In the genomic region with DNA sequence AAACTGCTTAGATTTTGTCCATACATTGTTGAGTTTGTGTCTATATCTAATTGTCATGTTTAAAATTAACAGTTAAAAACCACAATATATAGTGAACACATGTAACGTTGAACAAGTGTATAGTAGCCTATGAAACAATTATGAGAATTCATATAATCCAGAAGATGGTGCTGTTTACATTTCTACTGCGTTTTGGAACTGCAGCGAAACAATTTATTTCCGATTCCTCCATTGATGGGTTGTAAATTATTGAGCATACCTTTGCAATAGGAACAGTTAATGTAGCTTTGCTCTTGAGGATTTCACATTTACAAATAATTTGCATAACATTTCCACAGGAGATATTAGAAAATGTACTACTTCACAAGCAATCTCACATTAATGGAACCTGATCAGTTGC, we compare ENCODE assay signal across 17 cellular contexts.
DNase-seq lines count a peak whose midpoint lies in the region; ATAC-seq and TF ChIP-seq lines count a peak whose summit lies in the region.
"Had no signal": no experiment of that assay in that cellular context is flagged by ENCODE, and none has a peak within 500 bp of the region (broad histone marks: within the 10 kb centered on the region; RNA-seq: fewer than 3 reads in every experiment).

No MANE protein-coding gene starts in this region.

- H3K4me1 Mint-ChIP-seq in MCF 10A (ENCODE audit: insufficient read depth, unreplicated experiment), result no peaks in the 10 kb centered on the region

- CTCF ChIA-PET in MCF 10A (lab: Yijun Ruan, JAX), result interaction anchor here (0.6 to 0.7 kb wide), 3 partner anchors 17 to 1998 kb away, joined by 3 read pairs; no protein-coding TSS in a partner anchor

- no peak overlapping the region for H3K27ac ChIP-seq in breast epithelium
- H3K27ac ChIP-seq in VCaP, result no peak overlapping the region
- H3K27ac ChIP-seq: cardiac muscle cell, SJCRH30, uterus had no signal

- no peaks in the 10 kb centered on the region for H3K36me3 Mint-ChIP-seq in MCF 10A (ENCODE audit: insufficient read depth, unreplicated experiment)

- no TSS peak for BruUV-seq in MCF 10A (replicated peaks; lab: Mats Ljungman, UMichigan)

- POLR2A ChIA-PET in MCF 10A (lab: Yijun Ruan, JAX), result no interaction called here

- H3K27me3 ChIP-seq in breast epithelium, result no peaks in the 10 kb centered on the region
- H3K27me3 ChIP-seq: cardiac muscle cell, SJCRH30, uterus had no signal

- TF ChIP-seq CTCF in MCF 10A (IDR thresholded peaks at IDR 0.05; ENCODE audit: unreplicated experiment), result peak; percentile 38
- no peak for TF ChIP-seq CTCF in breast epithelium (IDR thresholded peaks at IDR 0.05)
- TF ChIP-seq CTCF in VCaP (conservative IDR thresholded peaks at IDR 0.05), result peak; percentile 76
- peak; percentile 24 for TF ChIP-seq CTCF in retinal pigment epithelial cell (conservative IDR thresholded peaks at IDR 0.05; ENCODE audit: low read depth, low read length)

- DNase-seq in MCF 10A (ENCODE audit: unreplicated experiment) (peak; percentile 2), breast epithelium (ENCODE audit: low spot score in 2 of 2) (no peak), NCI-H460 (ENCODE audit: extremely low read depth, low read depth) (peak; percentile 24), retinal pigment epithelial cell (ENCODE audit: low read depth) (no peak), NK-92 (lab: John Stamatoyannopoulos, UW; ENCODE audit: unreplicated experiment) (no peak), DMS153 (lab: John Stamatoyannopoulos, UW) (no peak)
- DNase-seq: activated naive CD4-positive, alpha-beta T cell treated with anti-CD3 and anti-CD28 coated beads for 36 hours; AML-193; DND-41; kidney glomerular epithelial cell; NCI-H2171; SJCRH30; uterus had no signal

- no peaks in the 10 kb centered on the region for H3K36me3 ChIP-seq in breast epithelium
- H3K36me3 ChIP-seq: cardiac muscle cell, SJCRH30, uterus had no signal

- intact Hi-C loops in MCF 10A (cut with micrococcal nuclease) (loop anchor here (1.0 kb wide), 1 partner anchor 409 kb away; no protein-coding TSS in a partner anchor), breast epithelium (cut with DNase I; ENCODE audit: low total_unique reads) (no loop called here)

- no peaks in the 10 kb centered on the region for H3K27me3 Mint-ChIP-seq in MCF 10A (ENCODE audit: insufficient read depth, unreplicated experiment)

- no peak for ATAC-seq in HG02885 (IDR thresholded peaks at IDR 0.05; ENCODE audit: poor library complexity, unreplicated experiment)
- ATAC-seq: K562 had no signal

- H3K4me1 ChIP-seq in breast epithelium, result no peaks in the 10 kb centered on the region
- H3K4me1 ChIP-seq: SJCRH30, uterus had no signal

- H3K9me3 Mint-ChIP-seq in MCF 10A (ENCODE audit: unreplicated experiment), result no peaks in the 10 kb centered on the region

- H3K4me3 Mint-ChIP-seq in MCF 10A (ENCODE audit: unreplicated experiment), result no peak overlapping the region
- H3K4me3 Mint-ChIP-seq: activated naive CD4-positive, alpha-beta T cell treated with anti-CD3 and anti-CD28 coated beads for 36 hours had no signal

- no peak overlapping the region for H3K27ac Mint-ChIP-seq in MCF 10A (ENCODE audit: low read depth, unreplicated experiment)
- H3K27ac Mint-ChIP-seq: activated naive CD4-positive, alpha-beta T cell treated with anti-CD3 and anti-CD28 coated beads for 36 hours had no signal

- H3K4me3 ChIP-seq in breast epithelium (no peak overlapping the region), retinal pigment epithelial cell (ENCODE audit: low read length) (no peak overlapping the region)
- H3K4me3 ChIP-seq: cardiac muscle cell, K562, SJCRH30, uterus had no signal

- no peaks in the 10 kb centered on the region for H3K9me3 ChIP-seq in breast epithelium
- H3K9me3 ChIP-seq: SJCRH30, uterus had no signal

- no peak for TF ChIP-seq POLR2A in breast epithelium (IDR thresholded peaks at IDR 0.05)

Comparison
In these comparisons a context has a peak if more than half of its experiments do, and no peak if none do; other contexts are left out.
1. DNase-seq: peak in MCF 10A (single experiment) and NCI-H460 (single experiment); none in breast epithelium (0 of 2), retinal pigment epithelial cell (single experiment), NK-92 (single experiment) and DMS153 (single experiment).
2. CTCF ChIP-seq: peak in MCF 10A (single experiment), VCaP (single experiment) and retinal pigment epithelial cell (single experiment); none in breast epithelium (0 of 3).